ENCODE assay signal across 16 cellular contexts in the genomic region with DNA sequence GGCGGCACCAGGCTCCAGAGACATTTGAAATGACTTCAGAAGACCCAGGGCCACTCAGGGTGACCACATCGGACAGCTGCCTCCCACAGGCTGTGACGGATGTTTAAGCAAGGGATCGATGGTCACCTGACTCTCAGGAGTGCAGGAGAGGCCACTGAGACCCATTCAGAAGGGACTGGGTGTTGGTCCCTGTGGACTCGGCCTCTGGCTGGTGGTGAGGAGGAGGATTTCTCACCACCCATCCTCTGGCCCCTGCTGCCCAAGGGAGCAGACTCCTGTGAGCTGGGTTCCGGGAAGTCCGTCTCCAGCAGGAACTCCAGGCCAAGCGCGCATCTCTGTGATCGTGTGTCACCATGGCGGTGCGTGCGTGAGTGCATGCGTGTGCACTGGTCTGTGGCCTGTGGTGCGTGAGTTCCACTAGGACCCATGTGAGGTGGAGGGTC. TPM values are rescaled to one million over a fixed set of nuclear protein-coding genes. Genes with fewer than 3 reads are reported as not detected.
DNase-seq lines count a peak whose midpoint lies in the region; ATAC-seq and TF ChIP-seq lines count a peak whose summit lies in the region.
"Had no signal": no experiment of that assay in that cellular context is flagged by ENCODE, and none has a peak within 500 bp of the region (broad histone marks: within the 10 kb centered on the region; RNA-seq: fewer than 3 reads in every experiment).

No MANE protein-coding gene starts in this region.

- H3K23ac ChIP-seq in H9 (ENCODE audit: insufficient read length, low read depth, low read length): no peak overlapping the region

- H3K9ac ChIP-seq in H9 (ENCODE audit: extremely low read depth, insufficient read length, low read length): no peak overlapping the region

- no peaks in the 10 kb centered on the region for H4K20me1 ChIP-seq in H9 (ENCODE audit: control insufficient read depth, insufficient read depth, insufficient read length)

- no peaks in the 10 kb centered on the region for H3K79me1 ChIP-seq in H9 (ENCODE audit: insufficient read depth, low read depth, low read length, poor library complexity, severe bottlenecking)

- no peak overlapping the region for H4K8ac ChIP-seq in H9 (replicated peaks; ENCODE audit: insufficient read length, low read depth, low read length)

- no peaks in the 10 kb centered on the region for H3K4me1 Mint-ChIP-seq in activated T-cell treated with anti-CD3 and anti-CD28 coated beads, Interleukin-2, amount 50 U/mL, for 4 hours (ENCODE audit: low read depth)
- H3K4me1 Mint-ChIP-seq in H9: peaks cover 3 to 20% of the 10 kb centered on the region in 2 experiments

- no CpG with 5 or more reads among the region's 15 CpGs for WGBS in H9 (ENCODE audit: extremely low coverage, insufficient read length, low lambda C conversion rate)
- WGBS in esophagus muscularis mucosa: 82% methylated on average over 13 of the region's 15 CpGs
- WGBS in ovary, 3 donors: 81 to 89% (median 89%) methylated on average over 15 of the region's 15 CpGs

- no peak overlapping the region for H3K56ac ChIP-seq in H9 (ENCODE audit: insufficient read length, low read depth, low read length)

- H3K36me3 ChIP-seq in esophagus muscularis mucosa: peaks cover 0 to 30% (median 15%) of the 10 kb centered on the region in 4 donors
- no peaks in the 10 kb centered on the region for H3K36me3 ChIP-seq in ovary
- H3K36me3 ChIP-seq: WERI-Rb-1 had no signal

- H2BK20ac ChIP-seq in H9 (ENCODE audit: low read depth, low read length, poor library complexity, severe bottlenecking): no peak overlapping the region

- no peak overlapping the region for H2BK15ac ChIP-seq in H9 (ENCODE audit: low read depth, low read length)

- no peak overlapping the region for H2BK5ac ChIP-seq in H9 (ENCODE audit: insufficient read length, low read length)

- no peak overlapping the region for H2AFZ ChIP-seq in H9 (ENCODE audit: low read length)

- no peaks in the 10 kb centered on the region for H3K9me3 Mint-ChIP-seq in activated T-cell treated with anti-CD3 and anti-CD28 coated beads, Interleukin-2, amount 50 U/mL, for 4 hours
- H3K9me3 Mint-ChIP-seq in H9: no peaks in the 10 kb centered on the region
- H3K9me3 Mint-ChIP-seq: activated naive CD4-positive, alpha-beta T cell treated with anti-CD3 and anti-CD28 coated beads, Interleukin-2, amount 50 U/mL, for 72 hours; dendritic cell treated with granulocyte-macrophage colony-stimulating factor and Interleukin-4, amounts not matched to agents 40 ng/mL and 50 ng/mL, for 4 days had no signal

- no peak overlapping the region for H3T11ph ChIP-seq in H9 (ENCODE audit: low read length)

- peak overlapping the region in 1 of 3 experiments; percentile 74; a peak in 1 of 7 replicates for H3K27ac Mint-ChIP-seq in H9
- H3K27ac Mint-ChIP-seq: activated naive CD4-positive, alpha-beta T cell treated with anti-CD3 and anti-CD28 coated beads, Interleukin-2, amount 50 U/mL, for 72 hours; dendritic cell treated with granulocyte-macrophage colony-stimulating factor and Interleukin-4, amounts not matched to agents 40 ng/mL and 50 ng/mL, for 4 days had no signal

- H3K27me3 Mint-ChIP-seq in activated T-cell treated with anti-CD3 and anti-CD28 coated beads, Interleukin-2, amount 50 U/mL, for 4 hours (ENCODE audit: low read depth): peaks cover 20% of the 10 kb centered on the region
- H3K27me3 Mint-ChIP-seq in H9 (ENCODE audit: low read depth): peaks cover 10% of the 10 kb centered on the region

- no peak overlapping the region for H2BK120ac ChIP-seq in H9 (ENCODE audit: low read depth, low read length, poor library complexity, severe bottlenecking)

- H2BK12ac ChIP-seq in H9 (ENCODE audit: insufficient read length, low read depth, low read length): no peak overlapping the region

- H3K27me3 ChIP-seq in H9 (ENCODE audit: insufficient read depth, low read length) (no peaks in the 10 kb centered on the region), esophagus muscularis mucosa (peaks cover 0 to 40% (median 6%) of the 10 kb centered on the region in 4 donors), ovary (no peaks in the 10 kb centered on the region)

- ATAC-seq in activated T-cell treated with anti-CD3 and anti-CD28 coated beads, Interleukin-2, amount 50 U/mL, for 4 hours: no peak
- no peak for ATAC-seq in omental fat pad (ENCODE audit: low FRiP score)
- ATAC-seq: activated naive CD4-positive, alpha-beta T cell treated with anti-CD3 and anti-CD28 coated beads, Interleukin-2, amount 50 U/mL, for 72 hours had no signal

- no peak overlapping the region for H3K4me2 ChIP-seq in H9 (ENCODE audit: insufficient read depth, insufficient read length, low read length)

- DNase-seq in activated T-cell treated with anti-CD3 and anti-CD28 coated beads, Interleukin-2, amount 50 U/mL, for 48 hours: peak; percentile 12 to 13
- DNase-seq in activated T-cell treated with anti-CD3 and anti-CD28 coated beads, Interleukin-2, amount 50 U/mL, for 4 hours: no peak
- DNase-seq in H9 (peak; percentile 19), esophagus muscularis mucosa (ENCODE audit: extremely low spot score) (peak; percentile 88), ovary (peak in 3 of 5 donors; percentile 4 to 30 (median 11)), omental fat pad (ENCODE audit: low spot score) (no peak), islet precursor cell (no peak), LoVo (ENCODE audit: low spot score) (no peak)
- DNase-seq: Karpas-422, NCI-H1417, NCI-H2171 treated with DMSO at 0.1 percent for 48 hours, NCI-H82, occipital lobe, WERI-Rb-1 had no signal

- no peak overlapping the region for H3K18ac ChIP-seq in H9 (ENCODE audit: insufficient read length, low read depth, low read length)

- H3K27ac ChIP-seq in H9 (ENCODE audit: insufficient read length, low read depth, low read length) (no peak overlapping the region), esophagus muscularis mucosa (replicated peaks in 1 of 4) (no peak overlapping the region), ovary (no peak overlapping the region)
- H3K27ac ChIP-seq: WERI-Rb-1 had no signal

- H3K4me3 ChIP-seq in esophagus muscularis mucosa (no peak overlapping the region), ovary (no peak overlapping the region)

- H3K36me3 Mint-ChIP-seq in activated T-cell treated with anti-CD3 and anti-CD28 coated beads, Interleukin-2, amount 50 U/mL, for 4 hours (ENCODE audit: insufficient read depth): no peaks in the 10 kb centered on the region
- H3K36me3 Mint-ChIP-seq in H9 (ENCODE audit: insufficient read depth in 1 of 3, low read depth in 3 of 3): no peaks in the 10 kb centered on the region
- H3K36me3 Mint-ChIP-seq: activated naive CD4-positive, alpha-beta T cell treated with anti-CD3 and anti-CD28 coated beads, Interleukin-2, amount 50 U/mL, for 72 hours had no signal

- no peak for TF ChIP-seq CTCF in H9 (conservative IDR thresholded peaks at IDR 0.05)
- TF ChIP-seq CTCF in esophagus muscularis mucosa (IDR thresholded peaks at IDR 0.05): no peak
- TF ChIP-seq CTCF in ovary (IDR thresholded peaks at IDR 0.05): no peak
- TF ChIP-seq CTCF in omental fat pad (IDR thresholded peaks at IDR 0.05): no peak

- H4K5ac ChIP-seq in H9 (ENCODE audit: insufficient read length, low read depth, low read length): no peak overlapping the region

- no peak overlapping the region; the same call in 1 of the 2 replicates for H3K14ac ChIP-seq in H9 (ENCODE audit: insufficient read depth, low read length)

- no peak overlapping the region for H3K4me3 Mint-ChIP-seq in activated T-cell treated with anti-CD3 and anti-CD28 coated beads, Interleukin-2, amount 50 U/mL, for 4 hours
- no peak overlapping the region for H3K4me3 Mint-ChIP-seq in H9
- H3K4me3 Mint-ChIP-seq: dendritic cell treated with granulocyte-macrophage colony-stimulating factor and Interleukin-4, amounts not matched to agents 40 ng/mL and 50 ng/mL, for 4 days had no signal

- H3K23me2 ChIP-seq in H9 (ENCODE audit: insufficient read length, low read depth, low read length, poor library complexity, severe bottlenecking): no peaks in the 10 kb centered on the region

- no peak overlapping the region for H3K4ac ChIP-seq in H9 (ENCODE audit: low read depth, low read length)

- TF ChIP-seq EP300 in esophagus muscularis mucosa (IDR thresholded peaks at IDR 0.05) (no peak), ovary (IDR thresholded peaks at IDR 0.05) (no peak)

- intact Hi-C loops in esophagus muscularis mucosa (cut with DNase I): no loop called here
- intact Hi-C loops in ovary (cut with DNase I): no loop called here

- H4K91ac ChIP-seq in H9 (ENCODE audit: insufficient read length, low read depth, low read length): no peak overlapping the region

- no peaks in the 10 kb centered on the region for H3K79me2 ChIP-seq in H9 (ENCODE audit: insufficient read depth, low read length)

- H3K9me3 ChIP-seq in H9 (ENCODE audit: control insufficient read depth, low read depth, low read length) (no peaks in the 10 kb centered on the region), esophagus muscularis mucosa (no peaks in the 10 kb centered on the region), ovary (no peaks in the 10 kb centered on the region)

- H2AK5ac ChIP-seq in H9 (ENCODE audit: insufficient read length, low read length): no peak overlapping the region

- H3K4me1 ChIP-seq in H9 (ENCODE audit: insufficient read depth, low read length) (no peaks in the 10 kb centered on the region), esophagus muscularis mucosa (peaks cover 0 to 7% (median 3%) of the 10 kb centered on the region in 4 donors), ovary (ENCODE audit: insufficient read depth) (no peaks in the 10 kb centered on the region)

- TF ChIP-seq POLR2A in esophagus muscularis mucosa (IDR thresholded peaks at IDR 0.05; ENCODE audit: low read depth) (no peak), ovary (IDR thresholded peaks at IDR 0.05) (no peak)

RNA-seq across cellular contexts. Expression of gene NPEPL1, which starts 25.5 kb away (rescaled TPM):
- total RNA-seq in activated T-cell treated with anti-CD3 and anti-CD28 coated beads, Interleukin-2, amount 50 U/mL, for 4 hours: 10 to 100 TPM; 11.5 to 17.2 (median 16.4) TPM
- total RNA-seq in H9 (2021) (31.1 TPM in 2 replicates), esophagus muscularis mucosa (10 to 100 TPM; 29.0 to 59.0 (median 50.5) TPM), ovary (10 to 100 TPM; 17.8 to 41.0 (median 33.9) TPM), omental fat pad (10 to 100 TPM; 24.9 to 49.8 (median 27.9) TPM)
- polyA plus RNA-seq in ovary: 10 to 100 TPM in 1 of 2 donors, 1 to 10 TPM in 1; 6.2 to 38.5 TPM

Comparison
In these comparisons a context has a peak if more than half of its experiments do, and no peak if none do; other contexts are left out.
1. DNase-seq: peak in activated T-cell treated with anti-CD3 and anti-CD28 coated beads, Interleukin-2, amount 50 U/mL, for 48 hours (2 of 2), H9 (single experiment), esophagus muscularis mucosa (single experiment) and ovary (3 of 5); none in activated T-cell treated with anti-CD3 and anti-CD28 coated beads, Interleukin-2, amount 50 U/mL, for 4 hours (single experiment), omental fat pad (single experiment), islet precursor cell (single experiment) and LoVo (single experiment).